1 cellular context compared by ENCODE assay signal in the genomic region with DNA sequence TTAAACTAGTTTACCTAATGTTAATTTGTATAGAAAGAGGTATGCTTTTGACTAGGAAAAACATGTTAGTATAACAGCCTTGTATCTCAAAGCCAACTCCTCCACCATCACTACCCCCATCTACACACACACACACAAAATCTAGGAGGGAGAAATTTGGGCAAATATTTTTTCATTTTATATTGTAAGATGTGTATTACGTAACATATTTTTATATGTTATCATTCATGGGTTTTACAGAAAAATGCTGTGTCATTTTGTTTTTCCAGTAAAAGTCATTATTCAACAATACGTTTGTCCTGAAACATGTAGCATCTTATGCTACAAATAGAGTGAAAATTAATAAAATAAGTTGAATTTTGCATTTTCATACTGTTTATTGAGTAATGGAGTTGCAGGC.
TF ChIP-seq lines count a peak whose summit lies in the region.

No MANE protein-coding gene starts in this region.

TF ChIP-seq in HepG2, 621 proteins besides CTCF, POLR2A, EP300 and RAD21:
- TF ChIP-seq NFE2L2 (IDR thresholded peaks at IDR 0.05; ENCODE audit: low read length) (peak; percentile 18; the same call in 1 of the 2 replicates), CEBPB (IDR thresholded peaks at IDR 0.05; ENCODE audit: borderline replicate concordance, low read depth, low read length) (peak; percentile 39; the same call in 1 of the 2 replicates)
- TF ChIP-seq, protein P1, sequence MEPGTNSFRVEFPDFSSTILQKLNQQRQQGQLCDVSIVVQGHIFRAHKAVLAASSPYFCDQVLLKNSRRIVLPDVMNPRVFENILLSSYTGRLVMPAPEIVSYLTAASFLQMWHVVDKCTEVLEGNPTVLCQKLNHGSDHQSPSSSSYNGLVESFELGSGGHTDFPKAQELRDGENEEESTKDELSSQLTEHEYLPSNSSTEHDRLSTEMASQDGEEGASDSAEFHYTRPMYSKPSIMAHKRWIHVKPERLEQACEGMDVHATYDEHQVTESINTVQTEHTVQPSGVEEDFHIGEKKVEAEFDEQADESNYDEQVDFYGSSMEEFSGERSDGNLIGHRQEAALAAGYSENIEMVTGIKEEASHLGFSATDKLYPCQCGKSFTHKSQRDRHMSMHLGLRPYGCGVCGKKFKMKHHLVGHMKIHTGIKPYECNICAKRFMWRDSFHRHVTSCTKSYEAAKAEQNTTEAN (CRISPR knock-in tag; conservative IDR thresholded peaks at IDR 0.05): no peak
